Comparison of ENCODE assay signal across 9 cellular contexts in the genomic region with DNA sequence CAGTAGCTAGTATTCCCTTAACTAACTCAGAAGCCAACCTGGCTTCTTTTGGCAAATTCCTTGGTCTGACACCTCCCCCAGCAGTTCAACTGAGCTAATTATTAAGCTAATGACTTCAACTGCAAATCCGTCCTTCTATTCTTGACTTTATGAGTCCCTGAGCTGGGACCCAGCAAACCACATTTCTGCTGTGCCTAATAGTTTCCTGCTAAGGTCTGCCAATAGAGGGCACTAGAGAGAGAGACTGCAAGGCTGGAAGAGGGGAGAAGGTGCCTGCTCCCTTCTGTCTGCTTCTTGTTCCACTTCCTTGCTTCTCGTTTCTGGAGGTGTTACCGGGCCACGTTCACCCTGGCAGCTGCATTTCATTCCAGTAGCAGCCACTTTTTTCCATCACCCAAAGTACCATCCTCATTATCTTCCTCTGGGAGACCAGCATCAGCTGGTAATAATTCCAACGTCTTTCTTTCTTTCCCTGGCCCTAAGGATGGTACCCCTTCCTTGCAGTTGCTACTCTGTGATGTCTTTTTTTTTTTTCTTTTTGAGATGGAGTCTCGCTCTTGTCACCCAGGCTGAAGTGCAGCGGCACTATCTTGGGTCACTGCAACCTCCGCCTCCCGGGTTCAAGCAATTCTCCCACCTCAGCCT.
A peak's percentile ranks its signal among the peaks of the same experiment; 100 is the strongest.
DNase-seq lines count a peak whose midpoint lies in the region; ATAC-seq and TF ChIP-seq lines count a peak whose summit lies in the region.
"Had no signal": no experiment of that assay in that cellular context is flagged by ENCODE, and none has a peak within 500 bp of the region (broad histone marks: within the 10 kb centered on the region; RNA-seq: fewer than 3 reads in every experiment).

No MANE protein-coding gene starts in this region.

- ATAC-seq in GM19324 (IDR thresholded peaks at IDR 0.05; ENCODE audit: low FRiP score, unreplicated experiment) (no peak), GM19397 (IDR thresholded peaks at IDR 0.05; ENCODE audit: unreplicated experiment) (no peak)

- in situ Hi-C loops in GM13977 (cut with MboI; ENCODE audit: low pct_unique_long_range_greater_than_20kb, low sequenced_read_pairs, unreplicated experiment), result no loop called here

- H3K4me3 ChIP-seq in BLaER1 (no peak overlapping the region), Peyer's patch (no peak overlapping the region), endodermal cell (ENCODE audit: low read length) (peak overlapping the region; percentile 42)

- H3K9ac ChIP-seq in BLaER1, result no peak overlapping the region
- H3K9ac ChIP-seq in endodermal cell (ENCODE audit: extremely low read depth, low read length, poor library complexity, severe bottlenecking), result no peak overlapping the region

- no peaks in the 10 kb centered on the region for H3K9me3 Mint-ChIP-seq in endodermal cell

- H3K27me3 ChIP-seq in BLaER1 (peaks cover 4% of the 10 kb centered on the region; the same call in 1 of the 2 replicates), Peyer's patch (no peaks in the 10 kb centered on the region), endodermal cell (ENCODE audit: control insufficient read depth, insufficient read depth, low read length, poor library complexity, severe bottlenecking) (no peaks in the 10 kb centered on the region)

- peaks cover 9% of the 10 kb centered on the region; the same call in 1 of the 2 replicates for H3K4me1 ChIP-seq in BLaER1
- no peaks in the 10 kb centered on the region for H3K4me1 ChIP-seq in Peyer's patch
- H3K4me1 ChIP-seq in endodermal cell (ENCODE audit: control insufficient read depth, insufficient read depth, low read length), result peaks cover 5% of the 10 kb centered on the region

- peaks cover 12% of the 10 kb centered on the region for H3K27me3 Mint-ChIP-seq in endodermal cell (ENCODE audit: insufficient read depth)

- H3K36me3 Mint-ChIP-seq in endodermal cell (ENCODE audit: low read depth), result no peaks in the 10 kb centered on the region

- WGBS in endodermal cell (ENCODE audit: insufficient coverage in 1 of 2, insufficient read length in 1 of 2), 2 experiments, result 58% methylated on average over 8 to 9 of the region's 9 CpGs

- TF ChIP-seq CTCF in GM13977 (IDR thresholded peaks at IDR 0.05; ENCODE audit: extremely low read depth, insufficient read depth, missing control alignments), result peak; percentile 75
- TF ChIP-seq CTCF in Peyer's patch (IDR thresholded peaks at IDR 0.05), result peak in 4 of 6 experiments; percentile 42 to 53 (median 46)
- TF ChIP-seq CTCF in endodermal cell (conservative IDR thresholded peaks at IDR 0.05), result peak; percentile 95

- H3K4me1 Mint-ChIP-seq in endodermal cell, result peaks cover 17% of the 10 kb centered on the region

- no peaks in the 10 kb centered on the region for H4K20me1 ChIP-seq in BLaER1

- H3K4me3 Mint-ChIP-seq in endodermal cell, result peak overlapping the region; percentile 26

- DNase-seq in GM13977 (ENCODE audit: low spot score) (peak; percentile 72), HuH-7.5 (ENCODE audit: low spot score) (peak; percentile 51), Peyer's patch (no peak), endodermal cell (peak; percentile 91), medulla oblongata (ENCODE audit: extremely low spot score) (peak; percentile 88)

- no peaks in the 10 kb centered on the region for H3K9me3 ChIP-seq in BLaER1
- H3K9me3 ChIP-seq in Peyer's patch, result no peaks in the 10 kb centered on the region
- H3K9me3 ChIP-seq in endodermal cell (ENCODE audit: control insufficient read depth, low read length), result no peaks in the 10 kb centered on the region
- H3K9me3 ChIP-seq: neutrophil had no signal

- H3K36me3 ChIP-seq in BLaER1 (no peaks in the 10 kb centered on the region), Peyer's patch (no peaks in the 10 kb centered on the region), endodermal cell (ENCODE audit: control insufficient read depth, insufficient read depth, low read length) (no peaks in the 10 kb centered on the region)
- H3K36me3 ChIP-seq: neutrophil had no signal

- peak overlapping the region; percentile 26; the same call in 1 of the 2 replicates for H3K4me2 ChIP-seq in BLaER1

- peak overlapping the region; percentile 88 for H3K27ac Mint-ChIP-seq in endodermal cell

- no peak for TF ChIP-seq POLR2A in Peyer's patch (IDR thresholded peaks at IDR 0.05)

- no peak overlapping the region for H3K27ac ChIP-seq in BLaER1
- H3K27ac ChIP-seq in Peyer's patch, result no peak overlapping the region
- no peak overlapping the region for H3K27ac ChIP-seq in endodermal cell (ENCODE audit: low read depth, low read length)
- H3K27ac ChIP-seq: neutrophil had no signal

Comparison
In these comparisons a context has a peak if more than half of its experiments do, and no peak if none do; other contexts are left out.
1. DNase-seq: peak in GM13977 (single experiment), HuH-7.5 (single experiment), endodermal cell (single experiment) and medulla oblongata (single experiment); none in Peyer's patch (0 of 3).
2. Peak in every context shown above with its lines, with median percentiles within 50 percentile points of each other: CTCF ChIP-seq.